11 cellular contexts compared by ENCODE assay signal in genomic region chr4:82984459-82984858, GRCh38. TPM values are rescaled to one million over a fixed set of nuclear protein-coding genes. Genes with fewer than 3 reads are reported as not detected.
DNase-seq lines count a peak whose midpoint lies in the region; ATAC-seq, FAIRE-seq and TF ChIP-seq lines count a peak whose summit lies in the region.
"Had no signal": no experiment of that assay in that cellular context is flagged by ENCODE, and none has a peak within 500 bp of the region (broad histone marks: within the 10 kb centered on the region; RNA-seq: fewer than 3 reads in every experiment).

No MANE protein-coding gene starts in this region.

- H3K36me3 ChIP-seq in upper lobe of right lung: no peaks in the 10 kb centered on the region

- peak; percentile 30 for DNase-seq in stimulated activated CD4-positive, alpha-beta T cell treated with anti-CD3 and anti-CD28 coated beads, Interleukin-15, amount 100 ng/mL, for 24 hours
- no peak for DNase-seq in stimulated activated CD4-positive, alpha-beta T cell treated with anti-CD3 and anti-CD28 coated beads, Interleukin-2, amount 100 ng/mL, for 48 hours
- DNase-seq in RCC 7860 (ENCODE audit: low spot score): peak; percentile 20
- DNase-seq in epithelial cell of esophagus (ENCODE audit: low read depth): peak; percentile 22
- no peak for DNase-seq in upper lobe of right lung
- DNase-seq in NCI-H1436 (lab: John Stamatoyannopoulos, UW): no peak
- DNase-seq in sciatic nerve (ENCODE audit: low spot score): no peak
- DNase-seq in activated CD8-positive, alpha-beta memory T cell treated with anti-CD3 and anti-CD28 coated beads, Interleukin-2, amount 50 U/mL, for 48 hours: no peak
- DNase-seq: COR-L47, left ventricle myocardium inferior, MM.1S had no signal

- intact Hi-C loops in upper lobe of right lung (cut with DNase I): no loop called here
- intact Hi-C loops in sciatic nerve (cut with DNase I): no loop called here

- H3K4me3 ChIP-seq in epithelial cell of esophagus (ENCODE audit: low read length) (no peak overlapping the region), upper lobe of right lung (no peak overlapping the region)
- H3K4me3 ChIP-seq: left ventricle myocardium inferior had no signal

- no peak overlapping the region for H3K27ac ChIP-seq in upper lobe of right lung
- H3K27ac ChIP-seq: left ventricle myocardium inferior had no signal

- no peaks in the 10 kb centered on the region for H3K4me1 ChIP-seq in upper lobe of right lung
- H3K4me1 ChIP-seq: left ventricle myocardium inferior had no signal

- H3K27me3 ChIP-seq in upper lobe of right lung: no peaks in the 10 kb centered on the region

- H3K9me3 ChIP-seq in upper lobe of right lung: no peaks in the 10 kb centered on the region

- TF ChIP-seq CTCF in epithelial cell of esophagus (IDR thresholded peaks at IDR 0.05; ENCODE audit: insufficient read depth, low read depth, low read length, missing control alignments) (no peak), upper lobe of right lung (IDR thresholded peaks at IDR 0.05) (no peak)

- no peak for FAIRE-seq in RCC 7860 (lab: Jason Lieb, UNC)

- ATAC-seq in upper lobe of right lung: peak; percentile 26
- ATAC-seq in sciatic nerve: no peak

RNA-seq across cellular contexts. Expression of gene LIN54, which starts 26.2 kb away (rescaled TPM):
- total RNA-seq in upper lobe of right lung (9.8 TPM), sciatic nerve (12.1 TPM)

RNA-seq across cellular contexts. Expression of gene COPS4, which starts 50.5 kb away (rescaled TPM):
- total RNA-seq in upper lobe of right lung: 24.3 TPM
- 28.5 TPM for total RNA-seq in sciatic nerve

Comparison
In these comparisons a context has a peak if more than half of its experiments do, and no peak if none do; other contexts are left out.
1. DNase-seq: peak in stimulated activated CD4-positive, alpha-beta T cell treated with anti-CD3 and anti-CD28 coated beads, Interleukin-15, amount 100 ng/mL, for 24 hours (single experiment), RCC 7860 (single experiment) and epithelial cell of esophagus (single experiment); none in stimulated activated CD4-positive, alpha-beta T cell treated with anti-CD3 and anti-CD28 coated beads, Interleukin-2, amount 100 ng/mL, for 48 hours (0 of 2), upper lobe of right lung (single experiment), NCI-H1436 (single experiment), sciatic nerve (single experiment) and activated CD8-positive, alpha-beta memory T cell treated with anti-CD3 and anti-CD28 coated beads, Interleukin-2, amount 50 U/mL, for 48 hours (single experiment).